8 cellular contexts compared by ENCODE assay signal in genomic region chr15:65870889-65871533, GRCh38. TPM values are rescaled to one million over a fixed set of nuclear protein-coding genes. Genes with fewer than 3 reads are reported as not detected.
DNase-seq lines count a peak whose midpoint lies in the region; ATAC-seq and TF ChIP-seq lines count a peak whose summit lies in the region.

No MANE protein-coding gene starts in this region.

- peaks cover 6% of the 10 kb centered on the region for H4K20me1 ChIP-seq in DOHH2 (ENCODE audit: control insufficient read depth, insufficient read depth, low read depth, low read length)

- peak overlapping the region; percentile 95 to 100 (median 98) for H3K4me3 Mint-ChIP-seq in T-cell

- POLR2A ChIA-PET in T-cell (lab: Charles Lee) = interaction anchor here in 1 of 2 donors (0.5 kb wide), 1 partner anchor 405 kb away, joined by 3 read pairs; no protein-coding TSS in a partner anchor

- H3K36me3 ChIP-seq in DOHH2 (ENCODE audit: control insufficient read depth, low read length) (peaks cover 32% of the 10 kb centered on the region), HUES48 (ENCODE audit: control insufficient read depth, insufficient read depth, low read length) (peaks cover 14% of the 10 kb centered on the region), esophagus muscularis mucosa (peaks cover 0 to 12% (median 4%) of the 10 kb centered on the region in 4 donors)

- no peak for TF ChIP-seq CTCF in DOHH2 (IDR thresholded peaks at IDR 0.05; ENCODE audit: low read depth, low read length, poor library complexity, severe bottlenecking)
- TF ChIP-seq CTCF in esophagus muscularis mucosa (IDR thresholded peaks at IDR 0.05) = no peak
- TF ChIP-seq CTCF in omental fat pad (IDR thresholded peaks at IDR 0.05) = no peak

- H3K4me2 ChIP-seq in DOHH2 (ENCODE audit: low read length) = peak overlapping the region; percentile 74

- peak overlapping the region; percentile 93 for H3K4me3 ChIP-seq in DOHH2 (ENCODE audit: low read length)
- peak overlapping the region; percentile 94 for H3K4me3 ChIP-seq in HUES48 (ENCODE audit: low read depth, low read length)
- peak overlapping the region; percentile 77 to 96 (median 86) for H3K4me3 ChIP-seq in esophagus muscularis mucosa

- H3K9me3 ChIP-seq in DOHH2 (ENCODE audit: control insufficient read depth, insufficient read depth, low read length) (no peaks in the 10 kb centered on the region), HUES48 (ENCODE audit: control insufficient read depth, insufficient read depth, low read length) (no peaks in the 10 kb centered on the region), esophagus muscularis mucosa (no peaks in the 10 kb centered on the region)

- no peaks in the 10 kb centered on the region for H3F3A ChIP-seq in DOHH2 (ENCODE audit: control insufficient read depth, insufficient read depth)

- peaks cover 37 to 46% (median 45%) of the 10 kb centered on the region in 3 donors for H3K4me1 Mint-ChIP-seq in T-cell

- H3K27me3 Mint-ChIP-seq in T-cell = no peaks in the 10 kb centered on the region

- H3K9me2 ChIP-seq in DOHH2 (replicated peaks; ENCODE audit: control insufficient read depth, low read length) = no peaks in the 10 kb centered on the region

- H3K4me1 ChIP-seq in DOHH2 (ENCODE audit: control insufficient read depth, low read length) (peaks cover 25% of the 10 kb centered on the region), HUES48 (ENCODE audit: control insufficient read depth, insufficient read depth, low read length) (peaks cover 10% of the 10 kb centered on the region), esophagus muscularis mucosa (peaks cover 11 to 49% (median 36%) of the 10 kb centered on the region in 4 donors)

- H3K79me2 ChIP-seq in DOHH2 (ENCODE audit: control insufficient read depth, low read length) = peaks cover 67% of the 10 kb centered on the region

- CTCF ChIA-PET in T-cell (lab: Charles Lee) = interaction anchor here in 1 of 2 donors (0.7 to 2.1 kb wide), 2 partner anchors 260 to 1181 kb away, joined by 3 to 11 read pairs; partner anchors contain the start of gene INTS14

- no peaks in the 10 kb centered on the region for H3K27me3 ChIP-seq in DOHH2 (ENCODE audit: control insufficient read depth, low read length)
- no peaks in the 10 kb centered on the region for H3K27me3 ChIP-seq in HUES48 (ENCODE audit: control insufficient read depth, insufficient read depth, low read length)
- H3K27me3 ChIP-seq in esophagus muscularis mucosa = no peaks in the 10 kb centered on the region

- TF ChIP-seq EP300 in esophagus muscularis mucosa (IDR thresholded peaks at IDR 0.05) = no peak

- H3K9me3 Mint-ChIP-seq in T-cell = no peaks in the 10 kb centered on the region

- WGBS in esophagus muscularis mucosa = 28% methylated on average over 2 of the region's 2 CpGs

- intact Hi-C loops in esophagus muscularis mucosa (cut with DNase I) = no loop called here

- DNase-seq in T-cell (no peak), esophagus muscularis mucosa (ENCODE audit: extremely low spot score) (no peak), omental fat pad (ENCODE audit: low spot score) (no peak), amniotic stem cell (lab: John Stamatoyannopoulos, UW) (no peak), NCI-H1092 treated with DMSO at 0.1 percent for 48 hours (lab: John Stamatoyannopoulos, UW) (no peak)

- H3K27ac ChIP-seq in DOHH2 (ENCODE audit: low read depth, low read length) (peak overlapping the region; percentile 66), HUES48 (ENCODE audit: low read depth, low read length) (peak overlapping the region; percentile 93), esophagus muscularis mucosa (replicated peaks in 1 of 4) (peak overlapping the region; percentile 92 to 96 (median 94))

- peak overlapping the region; percentile 93 for H3K9ac ChIP-seq in HUES48 (ENCODE audit: low read depth, low read length)

- ATAC-seq in T-cell (replicated peaks in 1 of 4) (no peak), omental fat pad (ENCODE audit: low FRiP score) (peak; percentile 39), GM18520 (IDR thresholded peaks at IDR 0.05; ENCODE audit: unreplicated experiment) (no peak)

- H3K36me3 Mint-ChIP-seq in T-cell = peaks cover 4% of the 10 kb centered on the region

- no peak for TF ChIP-seq POLR2A in esophagus muscularis mucosa (IDR thresholded peaks at IDR 0.05; ENCODE audit: low read depth)

- peak overlapping the region; percentile 97 for H3K27ac Mint-ChIP-seq in T-cell

RNA-seq across cellular contexts. Expression of gene RAB11A, which starts 1.7 kb away (rescaled TPM):
- total RNA-seq in T-cell (100 to 1,000 TPM in 1 of 5 donors, 10 to 100 TPM in 4; 82.4 to 103 (median 97.5) TPM), esophagus muscularis mucosa (100 to 1,000 TPM in 3 of 4 donors, 10 to 100 TPM in 1; 51.9 to 134 (median 122) TPM), omental fat pad (100 to 1,000 TPM; 142 to 191 (median 158) TPM)
